In genomic region chr7:86876132-86876531, GRCh38 we compare ENCODE assay signal across 28 cellular contexts.
"Had no signal": no experiment of that assay in that cellular context is flagged by ENCODE, and none has a peak within 500 bp of the region (broad histone marks: within the 10 kb centered on the region; RNA-seq: fewer than 3 reads in every experiment).

No MANE protein-coding gene starts in this region.

- H3K27ac ChIP-seq: colonic mucosa, coronary artery, dorsolateral prefrontal cortex, epithelial cell of prostate, esophagus muscularis mucosa, esophagus squamous epithelium, foreskin keratinocyte, gastrocnemius medialis, gastroesophageal sphincter, heart left ventricle, heart right ventricle had no signal

- H3K27me3 Mint-ChIP-seq: dendritic cell treated with granulocyte-macrophage colony-stimulating factor and Interleukin-4, amounts not matched to agents 40 ng/mL and 50 ng/mL, for 4 days; effector memory CD8-positive, alpha-beta T cell had no signal

- DNase-seq: colonic mucosa; cortex of kidney; dermis blood vessel endothelial cell; dorsolateral prefrontal cortex; effector CD4-positive, alpha-beta T cell; effector CD8-positive, alpha-beta T cell; effector memory CD4-positive, alpha-beta T cell; effector memory CD8-positive, alpha-beta T cell; endodermal cell; esophagus squamous epithelium; foreskin fibroblast; foreskin keratinocyte; foreskin melanocyte; gastrocnemius medialis; glutamatergic neuron; head of caudate nucleus; heart left ventricle; heart right ventricle had no signal

- H3K36me3 ChIP-seq: colonic mucosa, esophagus muscularis mucosa, esophagus squamous epithelium, gastrocnemius medialis, heart left ventricle had no signal

- H3K27me3 ChIP-seq: colonic mucosa, dorsolateral prefrontal cortex, esophagus muscularis mucosa, esophagus squamous epithelium, foreskin keratinocyte, gastrocnemius medialis, gastroesophageal sphincter, heart left ventricle, heart right ventricle had no signal

- H3K27ac Mint-ChIP-seq: dendritic cell treated with granulocyte-macrophage colony-stimulating factor and Interleukin-4, amounts not matched to agents 40 ng/mL and 50 ng/mL, for 4 days; effector memory CD8-positive, alpha-beta T cell; endodermal cell had no signal

- ATAC-seq: effector memory CD8-positive, alpha-beta T cell; esophagus mucosa; foreskin keratinocyte; gastrocnemius medialis; gastroesophageal sphincter; heart left ventricle; heart right ventricle had no signal

- H3K4me3 Mint-ChIP-seq: dendritic cell treated with granulocyte-macrophage colony-stimulating factor and Interleukin-4, amounts not matched to agents 40 ng/mL and 50 ng/mL, for 4 days; effector memory CD8-positive, alpha-beta T cell; endodermal cell had no signal

- H3K9me3 ChIP-seq: colonic mucosa, esophagus squamous epithelium had no signal

- H3K9me3 Mint-ChIP-seq: dendritic cell treated with granulocyte-macrophage colony-stimulating factor and Interleukin-4, amounts not matched to agents 40 ng/mL and 50 ng/mL, for 4 days; effector memory CD8-positive, alpha-beta T cell; endodermal cell had no signal

- H3K4me1 ChIP-seq: colonic mucosa, esophagus muscularis mucosa, esophagus squamous epithelium, foreskin keratinocyte, gastrocnemius medialis, gastroesophageal sphincter, heart left ventricle, heart right ventricle had no signal

- H3K4me3 ChIP-seq: colonic mucosa, coronary artery, dorsolateral prefrontal cortex, esophagus muscularis mucosa, esophagus squamous epithelium, gastrocnemius medialis, gastroesophageal sphincter, heart left ventricle, heart right ventricle had no signal

- FAIRE-seq: colon, endometrium, endothelial cell of umbilical vein, frontal cortex had no signal
